In genomic region chr10:73577788-73578187, GRCh38 we compare ENCODE assay signal across 9 cellular contexts. TPM values are rescaled to one million over a fixed set of nuclear protein-coding genes. Genes with fewer than 3 reads are reported as not detected.
A peak's percentile ranks its signal among the peaks of the same experiment; 100 is the strongest.
DNase-seq lines count a peak whose midpoint lies in the region; ATAC-seq and TF ChIP-seq lines count a peak whose summit lies in the region.
"Had no signal": no experiment of that assay in that cellular context is flagged by ENCODE, and none has a peak within 500 bp of the region (broad histone marks: within the 10 kb centered on the region; RNA-seq: fewer than 3 reads in every experiment).

No MANE protein-coding gene starts in this region.

- H4K91ac ChIP-seq in mesenchymal stem cell (ENCODE audit: low read length), result no peak overlapping the region

- no peak overlapping the region for H3K9ac ChIP-seq in mesenchymal stem cell (ENCODE audit: low read length)

- in situ Hi-C loops in Panc1 (cut with HindIII; ENCODE audit: low pct_unique_long_range_greater_than_20kb, low sequenced_read_pairs), result no loop called here

- POLR2A ChIA-PET in Panc1 (lab: Charles Lee), result interaction anchor here (1.1 kb wide), 1 partner anchor 26 kb away, joined by 3 read pairs; no protein-coding TSS in a partner anchor

- no peak overlapping the region for H2AK5ac ChIP-seq in mesenchymal stem cell (ENCODE audit: low read length, severe bottlenecking)

- H3K27ac ChIP-seq in Panc1 (ENCODE audit: low read length) (no peak overlapping the region), esophagus squamous epithelium (peak overlapping the region; percentile 67 to 86 (median 82)), mesenchymal stem cell (ENCODE audit: low read length, poor library complexity, severe bottlenecking) (no peak overlapping the region), tibial artery (peak overlapping the region; percentile 74 to 87)

- no peaks in the 10 kb centered on the region for H3K36me3 ChIP-seq in Panc1 (ENCODE audit: control insufficient read depth, insufficient read depth, low read length)
- H3K36me3 ChIP-seq in esophagus squamous epithelium, result peaks cover 0 to 6% (median 0%) of the 10 kb centered on the region in 3 donors
- H3K36me3 ChIP-seq in mesenchymal stem cell (ENCODE audit: control insufficient read depth in 1 of 2, insufficient read depth in 2 of 2, low read depth in 1 of 2, low read length in 2 of 2), result peaks cover 0 to 3% of the 10 kb centered on the region in 2 experiments
- no peaks in the 10 kb centered on the region for H3K36me3 ChIP-seq in tibial artery

- H2BK120ac ChIP-seq in mesenchymal stem cell (ENCODE audit: low read depth, low read length), result no peak overlapping the region

- no peak overlapping the region for H3K4ac ChIP-seq in mesenchymal stem cell (ENCODE audit: low read depth in 1 of 2, low read length in 2 of 2)

- H3K4me2 ChIP-seq in mesenchymal stem cell (ENCODE audit: low read length, poor library complexity, severe bottlenecking), result no peak overlapping the region

- no peak overlapping the region for H2BK12ac ChIP-seq in mesenchymal stem cell (ENCODE audit: low read length in 2 of 2)

- H3K18ac ChIP-seq in mesenchymal stem cell (ENCODE audit: low read depth in 1 of 2, low read length in 2 of 2), result no peak overlapping the region

- intact Hi-C loops in Panc1 (cut with micrococcal nuclease; ENCODE audit: unreplicated experiment) (no loop called here), esophagus squamous epithelium (cut with DNase I) (no loop called here), tibial artery (cut with DNase I; ENCODE audit: low total_unique reads) (no loop called here)

- no peak overlapping the region for H2BK15ac ChIP-seq in mesenchymal stem cell (ENCODE audit: low read depth, poor library complexity, severe bottlenecking)

- TF ChIP-seq POLR2A in esophagus squamous epithelium (IDR thresholded peaks at IDR 0.05), result no peak

- no peaks in the 10 kb centered on the region for H3K9me3 ChIP-seq in Panc1 (ENCODE audit: control insufficient read depth, insufficient read depth, low read depth, low read length)
- H3K9me3 ChIP-seq in esophagus squamous epithelium, result no peaks in the 10 kb centered on the region
- no peaks in the 10 kb centered on the region for H3K9me3 ChIP-seq in mesenchymal stem cell (ENCODE audit: control insufficient read depth, low read length)
- no peaks in the 10 kb centered on the region for H3K9me3 ChIP-seq in tibial artery

- DNase-seq in Panc1 (ENCODE audit: low read depth, low spot score) (no peak), esophagus squamous epithelium (lab: John Stamatoyannopoulos, UW) (no peak), mesenchymal stem cell (no peak), tibial artery (peak; percentile 84 to 91), ecto neural progenitor cell (ENCODE audit: low spot score) (no peak), NCI-H187 treated with DMSO at 0.1 percent for 48 hours (lab: John Stamatoyannopoulos, UW) (no peak)

- H3K4me3 ChIP-seq in Panc1 (ENCODE audit: low read depth in 2 of 2, low read length in 2 of 2), result no peak overlapping the region
- H3K4me3 ChIP-seq in esophagus squamous epithelium, result no peak overlapping the region
- no peak overlapping the region for H3K4me3 ChIP-seq in mesenchymal stem cell (ENCODE audit: insufficient read depth in 1 of 2, low read depth in 1 of 2, low read length in 2 of 2)
- H3K4me3 ChIP-seq in tibial artery, result no peak overlapping the region

- CTCF ChIA-PET in Panc1 (lab: Charles Lee), result no interaction called here

- H2AFZ ChIP-seq in mesenchymal stem cell (ENCODE audit: low read depth, low read length), result peak overlapping the region; percentile 42

- H3K14ac ChIP-seq in mesenchymal stem cell (ENCODE audit: low read length in 2 of 2), result peak overlapping the region in 1 of 2 experiments; percentile 71

- H3K23ac ChIP-seq in mesenchymal stem cell (ENCODE audit: low read length in 2 of 2), result no peak overlapping the region

- no TSS peak for BruUV-seq in Panc1 (replicated peaks; lab: Mats Ljungman, UMichigan)

- WGBS in esophagus squamous epithelium, 2 donors, result 38 to 43% methylated on average over 1 of the region's 1 CpG
- no CpG with 5 or more reads among the region's 1 CpG for WGBS in mesenchymal stem cell

- H2BK5ac ChIP-seq in mesenchymal stem cell (ENCODE audit: low read depth, low read length, poor library complexity, severe bottlenecking), result no peak overlapping the region

- TF ChIP-seq CTCF in Panc1 (IDR thresholded peaks at IDR 0.05) (no peak), esophagus squamous epithelium (IDR thresholded peaks at IDR 0.05) (no peak), tibial artery (IDR thresholded peaks at IDR 0.05) (no peak)

- H3K79me1 ChIP-seq in mesenchymal stem cell (replicated peaks; ENCODE audit: low read length, poor library complexity, severe bottlenecking), result peaks cover 20% of the 10 kb centered on the region

- H4K8ac ChIP-seq in mesenchymal stem cell (ENCODE audit: low read length), result no peak overlapping the region

- 0 out of 2 replicates have a peak, but pooled peaks cover 2% of the 10 kb centered on the region for H3K4me1 ChIP-seq in Panc1 (ENCODE audit: control insufficient read depth, insufficient read depth, low read length)
- H3K4me1 ChIP-seq in esophagus squamous epithelium, result peaks cover 9 to 55% (median 16%) of the 10 kb centered on the region in 3 donors
- peaks cover 3% of the 10 kb centered on the region for H3K4me1 ChIP-seq in mesenchymal stem cell (ENCODE audit: control insufficient read depth, insufficient read depth, low read depth, low read length)
- peaks cover 0 to 58% (median 27%) of the 10 kb centered on the region in 4 donors for H3K4me1 ChIP-seq in tibial artery

- H3K27me3 ChIP-seq in Panc1 (ENCODE audit: control insufficient read depth, insufficient read depth, low read length) (no peaks in the 10 kb centered on the region), esophagus squamous epithelium (no peaks in the 10 kb centered on the region), mesenchymal stem cell (ENCODE audit: control insufficient read depth in 1 of 2, insufficient read depth in 1 of 2, low read length in 2 of 2) (no peaks in the 10 kb centered on the region), tibial artery (no peaks in the 10 kb centered on the region)

- peak; percentile 58; the same call in 1 of the 2 replicates for ATAC-seq in Panc1
- no peak for ATAC-seq in HG03457 (IDR thresholded peaks at IDR 0.05; ENCODE audit: unreplicated experiment)
- ATAC-seq in GM21786 (IDR thresholded peaks at IDR 0.05; ENCODE audit: unreplicated experiment), result no peak
- ATAC-seq: stimulated activated memory B cell treated with anti-CD40 and anti-IgM and Interleukin-4, amounts not matched to agents 10 μg/mL and 1 μg/mL and 100 μg/mL, for 72 hours had no signal

RNA-seq across cellular contexts. Expression of gene USP54, which starts 13.4 kb away (rescaled TPM):
- total RNA-seq in Panc1 (2021; ENCODE audit: unreplicated experiment), result 32.8 TPM
- polyA plus RNA-seq in Panc1 (2012; ENCODE audit: insufficient read length), result 15.0 TPM
- 10 to 100 TPM; 17.8 to 37.4 (median 32.7) TPM for total RNA-seq in esophagus squamous epithelium
- polyA plus RNA-seq in mesenchymal stem cell (2013, experiment 1 of 2), result 6.2 TPM
- polyA plus RNA-seq in mesenchymal stem cell (2013, experiment 2 of 2), result 5.8 TPM

Comparison
In these comparisons a context has a peak if more than half of its experiments do, and no peak if none do; other contexts are left out.
1. DNase-seq: peak in tibial artery (2 of 2); none in Panc1 (single experiment), esophagus squamous epithelium (single experiment), mesenchymal stem cell (single experiment), ecto neural progenitor cell (single experiment) and NCI-H187 treated with DMSO at 0.1 percent for 48 hours (single experiment).
2. H3K27ac ChIP-seq: peak in esophagus squamous epithelium (4 of 4) and tibial artery (2 of 2); none in Panc1 (single experiment) and mesenchymal stem cell (single experiment).